ENCODE assay signal across 28 cellular contexts in the genomic region with DNA sequence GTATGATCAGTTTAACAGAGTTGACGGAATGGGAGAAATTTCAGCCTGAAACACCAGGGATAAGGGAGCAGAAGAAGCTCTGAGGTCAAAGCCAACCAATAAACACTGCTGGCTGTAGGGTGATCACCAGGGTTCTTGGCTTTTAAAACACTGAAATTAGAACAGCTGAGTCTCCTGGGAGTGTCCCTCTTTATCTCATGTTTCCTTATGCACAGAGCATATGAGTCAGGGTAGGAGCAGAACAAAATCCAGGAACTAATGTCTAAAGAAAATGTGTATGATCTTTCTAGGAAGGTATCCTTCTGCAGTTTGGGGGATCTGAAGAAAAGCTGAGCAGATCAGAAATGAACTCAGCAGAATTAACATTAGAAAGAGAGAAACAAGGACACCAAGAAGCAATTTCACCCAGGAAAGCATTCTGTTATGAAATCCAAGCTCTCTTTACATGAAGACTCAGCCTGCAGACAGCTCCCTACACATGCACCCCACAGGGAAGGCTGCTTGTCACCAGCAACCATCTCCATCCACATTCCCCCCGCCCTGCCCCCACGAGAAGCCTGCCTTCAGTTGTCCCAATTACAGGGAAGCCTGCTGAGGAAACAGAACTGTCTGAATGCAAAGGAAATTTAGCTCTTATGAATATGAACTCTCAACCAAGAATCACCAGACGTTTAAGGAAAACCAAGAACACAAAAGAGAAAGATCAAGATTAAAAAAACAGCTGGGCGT.
DNase-seq lines count a peak whose midpoint lies in the region; ATAC-seq, FAIRE-seq and TF ChIP-seq lines count a peak whose summit lies in the region.
"Had no signal": no experiment of that assay in that cellular context is flagged by ENCODE, and none has a peak within 500 bp of the region (broad histone marks: within the 10 kb centered on the region; RNA-seq: fewer than 3 reads in every experiment).

No MANE protein-coding gene starts in this region.

- TSS peak; percentile 7 for BruUV-seq in A673 (replicated peaks; lab: Mats Ljungman, UMichigan)

- CTCF ChIA-PET in A673 (lab: Charles Lee) = interaction anchor here (1.4 kb wide), 1 partner anchor 8 kb away, joined by 5 read pairs; no protein-coding TSS in a partner anchor

- no peaks in the 10 kb centered on the region for H3K36me3 Mint-ChIP-seq in activated T-cell treated with anti-CD3 and anti-CD28 coated beads, Interleukin-2, amount 50 U/mL, for 24 hours (ENCODE audit: low read depth)
- H3K36me3 Mint-ChIP-seq: CD14-positive monocyte; stimulated activated effector memory CD8-positive, alpha-beta T cell treated with anti-CD3 and anti-CD28 coated beads, Interleukin-12 subunit alpha, Interleukin-12 subunit beta, amount 100 ng/mL, for 72 hours had no signal

- H3K9me3 ChIP-seq in A673 (ENCODE audit: low read depth, low read length, poor library complexity, severe bottlenecking) (peaks cover 20% of the 10 kb centered on the region), left lung (no peaks in the 10 kb centered on the region)
- H3K9me3 ChIP-seq: lower lobe of right lung, MG63, ovary, Peyer's patch, right lobe of liver, SJCRH30, thoracic aorta had no signal

- H3K27me3 Mint-ChIP-seq in activated T-cell treated with anti-CD3 and anti-CD28 coated beads, Interleukin-2, amount 50 U/mL, for 24 hours = no peaks in the 10 kb centered on the region

- H3K4me3 Mint-ChIP-seq in activated T-cell treated with anti-CD3 and anti-CD28 coated beads, Interleukin-2, amount 50 U/mL, for 24 hours = no peak overlapping the region
- H3K4me3 Mint-ChIP-seq: stimulated activated effector memory CD8-positive, alpha-beta T cell treated with anti-CD3 and anti-CD28 coated beads, Interleukin-12 subunit alpha, Interleukin-12 subunit beta, amount 100 ng/mL, for 72 hours; T-helper 17 cell had no signal

- POLR2A ChIA-PET in A673 (lab: Charles Lee; ENCODE audit: low non-redundant PET) = no interaction called here

- no peak overlapping the region for H3K27ac Mint-ChIP-seq in activated T-cell treated with anti-CD3 and anti-CD28 coated beads, Interleukin-2, amount 50 U/mL, for 24 hours
- H3K27ac Mint-ChIP-seq: stimulated activated effector memory CD8-positive, alpha-beta T cell treated with anti-CD3 and anti-CD28 coated beads, Interleukin-12 subunit alpha, Interleukin-12 subunit beta, amount 100 ng/mL, for 72 hours; T-helper 17 cell had no signal

- H3K36me3 ChIP-seq in A673 (ENCODE audit: insufficient read depth, low read length, poor library complexity, severe bottlenecking) = peaks cover 22% of the 10 kb centered on the region
- no peaks in the 10 kb centered on the region for H3K36me3 ChIP-seq in bronchial epithelial cell (ENCODE audit: control insufficient read depth, insufficient read depth, low read length)
- no peaks in the 10 kb centered on the region for H3K36me3 ChIP-seq in left lung
- H3K36me3 ChIP-seq: lower lobe of right lung, MG63, ovary, Peyer's patch, right lobe of liver, SJCRH30, thoracic aorta, WERI-Rb-1 had no signal

- no peak for TF ChIP-seq CTCF in A673 (conservative IDR thresholded peaks at IDR 0.05; ENCODE audit: low read depth, low read length)
- TF ChIP-seq CTCF in bronchial epithelial cell (IDR thresholded peaks at IDR 0.05; ENCODE audit: insufficient read depth, low read length, severe bottlenecking) = no peak
- no peak for TF ChIP-seq CTCF in left lung (IDR thresholded peaks at IDR 0.05)

- peak; percentile 47 for ATAC-seq in left lung
- ATAC-seq: HepG2; lower lobe of right lung; right lobe of liver; stimulated activated effector memory CD8-positive, alpha-beta T cell treated with anti-CD3 and anti-CD28 coated beads, Interleukin-12 subunit alpha, Interleukin-12 subunit beta, amount 100 ng/mL, for 72 hours; T-helper 17 cell had no signal

- H3K4me1 Mint-ChIP-seq in activated T-cell treated with anti-CD3 and anti-CD28 coated beads, Interleukin-2, amount 50 U/mL, for 24 hours (ENCODE audit: low read depth) = no peaks in the 10 kb centered on the region
- H3K4me1 Mint-ChIP-seq: stimulated activated effector memory CD8-positive, alpha-beta T cell treated with anti-CD3 and anti-CD28 coated beads, Interleukin-12 subunit alpha, Interleukin-12 subunit beta, amount 100 ng/mL, for 72 hours; T-helper 17 cell had no signal

- FAIRE-seq in bronchial epithelial cell (lab: Jason Lieb, UNC) = peak; percentile 36
- FAIRE-seq: endometrium, HepG2, islet of Langerhans had no signal

- H3K4me3 ChIP-seq in A673 (ENCODE audit: low read depth, low read length, poor library complexity, severe bottlenecking) (no peak overlapping the region), bronchial epithelial cell (ENCODE audit: low read depth, low read length) (no peak overlapping the region), left lung (no peak overlapping the region)
- H3K4me3 ChIP-seq: lower lobe of right lung, MG63, ovary, Peyer's patch, right lobe of liver, SJCRH30, thoracic aorta had no signal

- no peaks in the 10 kb centered on the region for H3K9me3 Mint-ChIP-seq in activated T-cell treated with anti-CD3 and anti-CD28 coated beads, Interleukin-2, amount 50 U/mL, for 24 hours
- H3K9me3 Mint-ChIP-seq: stimulated activated effector memory CD8-positive, alpha-beta T cell treated with anti-CD3 and anti-CD28 coated beads, Interleukin-12 subunit alpha, Interleukin-12 subunit beta, amount 100 ng/mL, for 72 hours had no signal

- H3K27me3 ChIP-seq in A673 (replicated peaks; ENCODE audit: insufficient read depth, low read depth, low read length, poor library complexity) = no peaks in the 10 kb centered on the region
- H3K27me3 ChIP-seq in bronchial epithelial cell (ENCODE audit: control insufficient read depth, insufficient read depth, low read length) = no peaks in the 10 kb centered on the region
- H3K27me3 ChIP-seq in left lung = no peaks in the 10 kb centered on the region
- H3K27me3 ChIP-seq: MG63, ovary, Peyer's patch, right lobe of liver, SJCRH30 had no signal

- H3K4me1 ChIP-seq in A673 (ENCODE audit: insufficient read depth, low read length, poor library complexity, severe bottlenecking) (peaks cover 65% of the 10 kb centered on the region), left lung (peaks cover 0 to 5% of the 10 kb centered on the region in 2 donors)
- H3K4me1 ChIP-seq: Peyer's patch, right lobe of liver, SJCRH30 had no signal

- intact Hi-C loops in A673 (cut with micrococcal nuclease; ENCODE audit: unreplicated experiment) (no loop called here), left lung (cut with DNase I) (no loop called here)

- H3K27ac ChIP-seq in A673 (ENCODE audit: low read depth, low read length, poor library complexity, severe bottlenecking) (peak overlapping the region; percentile 97), left lung (no peak overlapping the region)
- H3K27ac ChIP-seq: lower lobe of right lung, ovary, Peyer's patch, right lobe of liver, SJCRH30, thoracic aorta, WERI-Rb-1 had no signal

- peak; percentile 93 for DNase-seq in A673 (ENCODE audit: low spot score)
- DNase-seq in NCI-H69 (lab: John Stamatoyannopoulos, UW) = peak; percentile 66
- DNase-seq in bronchial epithelial cell (ENCODE audit: low read depth) = peak; percentile 31
- DNase-seq in left lung = no peak
- no peak for DNase-seq in activated T-cell treated with anti-CD3 and anti-CD28 coated beads, Interleukin-2, amount 50 U/mL, for 24 hours
- no peak for DNase-seq in effector CD8-positive, alpha-beta T cell (lab: John Stamatoyannopoulos, UW)
- DNase-seq in stimulated activated naive CD4-positive, alpha-beta T cell (lab: John Stamatoyannopoulos, UW) = no peak
- DNase-seq in activated CD8-positive, alpha-beta memory T cell treated with anti-CD3 and anti-CD28 coated beads, Interleukin-2, amount 50 U/mL, for 4 hours = no peak
- DNase-seq: activated CD4-positive, alpha-beta T cell treated with anti-CD3 and anti-CD28 coated beads, Interleukin-2, amount 50 U/mL, for 48 hours; activated naive CD4-positive, alpha-beta T cell; aorta; lower lobe of right lung; MG63; NCI-H1436; NCI-H2227 treated with DMSO at 0.1 percent for 48 hours; NCI-H82; ovary; Peyer's patch; right lobe of liver; T-helper 17 cell; WERI-Rb-1 had no signal

Comparison
In these comparisons a context has a peak if more than half of its experiments do, and no peak if none do; other contexts are left out.
1. DNase-seq: peak in A673 (single experiment), NCI-H69 (single experiment) and bronchial epithelial cell (single experiment); none in left lung (0 of 2), activated T-cell treated with anti-CD3 and anti-CD28 coated beads, Interleukin-2, amount 50 U/mL, for 24 hours (single experiment), effector CD8-positive, alpha-beta T cell (single experiment), stimulated activated naive CD4-positive, alpha-beta T cell (0 of 6) and activated CD8-positive, alpha-beta memory T cell treated with anti-CD3 and anti-CD28 coated beads, Interleukin-2, amount 50 U/mL, for 4 hours (single experiment).